Comparison of ENCODE assay signal across 8 cellular contexts in the genomic region with DNA sequence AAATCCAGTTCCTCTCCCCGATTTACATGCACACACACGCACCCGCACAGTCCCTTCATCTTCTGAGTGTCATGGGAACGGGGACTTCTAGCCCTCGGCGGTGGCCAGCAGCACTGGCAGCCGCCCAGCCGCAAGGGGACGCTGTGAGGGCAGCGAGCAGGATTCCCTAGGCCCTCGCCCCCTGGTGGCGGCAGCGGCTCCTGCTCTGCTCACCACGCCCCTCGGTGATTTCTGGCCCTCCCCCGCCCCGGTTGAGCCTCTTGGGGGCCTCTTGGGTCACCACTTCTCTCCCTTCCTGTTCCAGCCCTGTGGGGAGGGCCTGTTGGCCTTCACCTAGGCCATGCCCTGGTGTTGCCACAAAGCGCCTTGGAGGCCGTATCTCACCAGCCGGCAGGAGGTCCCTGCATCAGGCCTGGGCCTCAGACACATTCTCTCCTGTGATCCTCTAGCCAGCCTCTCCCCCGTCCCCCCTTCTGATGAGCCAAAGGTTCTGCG.
DNase-seq lines count a peak whose midpoint lies in the region; ATAC-seq, FAIRE-seq and TF ChIP-seq lines count a peak whose summit lies in the region.

No MANE protein-coding gene starts in this region.

- ATAC-seq in activated T-helper 17 cell treated with anti-CD3 and anti-CD28 coated beads, Interleukin-2, amount 50 U/mL, for 72 hours (replicated peaks), result peak; percentile 94
- peak; percentile 78 to 80 for ATAC-seq in upper lobe of left lung (ENCODE audit: low FRiP score in 2 of 2)

- no peak overlapping the region for H3K23ac ChIP-seq in trophoblast cell (ENCODE audit: low read length)

- H3K36me3 Mint-ChIP-seq in activated T-helper 17 cell treated with anti-CD3 and anti-CD28 coated beads, Interleukin-2, amount 50 U/mL, for 72 hours (ENCODE audit: low read depth), result no peaks in the 10 kb centered on the region

- H3K27ac ChIP-seq in trophoblast cell (ENCODE audit: low read depth, low read length) (no peak overlapping the region), upper lobe of left lung (no peak overlapping the region)

- H3K18ac ChIP-seq in trophoblast cell (ENCODE audit: low read length), result no peak overlapping the region

- TF ChIP-seq EP300 in upper lobe of left lung (IDR thresholded peaks at IDR 0.05), result no peak

- peak; percentile 85 to 97 (median 90) for TF ChIP-seq CTCF in upper lobe of left lung (IDR thresholded peaks at IDR 0.05)

- peak overlapping the region; percentile 71 for H2AK5ac ChIP-seq in trophoblast cell (ENCODE audit: low read length)

- H3K79me2 ChIP-seq in trophoblast cell (ENCODE audit: control insufficient read depth, insufficient read depth, low read length, poor library complexity), result no peaks in the 10 kb centered on the region

- H3K4me3 Mint-ChIP-seq in activated T-helper 17 cell treated with anti-CD3 and anti-CD28 coated beads, Interleukin-2, amount 50 U/mL, for 72 hours, result no peak overlapping the region

- TF ChIP-seq POLR2A in upper lobe of left lung (IDR thresholded peaks at IDR 0.05), result no peak

- H4K8ac ChIP-seq in trophoblast cell (ENCODE audit: low read depth, low read length), result no peak overlapping the region

- H3K79me1 ChIP-seq in trophoblast cell (ENCODE audit: low read length), result peaks cover 8% of the 10 kb centered on the region

- no peak overlapping the region for H2BK120ac ChIP-seq in trophoblast cell (ENCODE audit: insufficient read depth, low read length, poor library complexity)

- no peaks in the 10 kb centered on the region for H3K9me3 Mint-ChIP-seq in activated T-helper 17 cell treated with anti-CD3 and anti-CD28 coated beads, Interleukin-2, amount 50 U/mL, for 72 hours

- peaks cover 17% of the 10 kb centered on the region for H3K27me3 Mint-ChIP-seq in activated T-helper 17 cell treated with anti-CD3 and anti-CD28 coated beads, Interleukin-2, amount 50 U/mL, for 72 hours

- no peak for FAIRE-seq in RCC 7860 (lab: Jason Lieb, UNC)

- H3K9me3 ChIP-seq in trophoblast cell (ENCODE audit: insufficient read depth, low read depth, low read length) (peaks cover 2% of the 10 kb centered on the region), upper lobe of left lung (no peaks in the 10 kb centered on the region)

- H3K4me2 ChIP-seq in trophoblast cell (ENCODE audit: low read length), result no peak overlapping the region

- WGBS in trophoblast cell (ENCODE audit: extremely low coverage, insufficient coverage, insufficient read length), result no CpG with 5 or more reads among the region's 22 CpGs
- WGBS in upper lobe of left lung, 2 donors, result 45 to 80% methylated on average over 3 to 19 of the region's 22 CpGs

- H3K4me1 ChIP-seq in trophoblast cell (ENCODE audit: control insufficient read depth in 1 of 2, insufficient read depth in 2 of 2, low read length in 2 of 2) (peaks cover 16 to 17% of the 10 kb centered on the region in 2 experiments), upper lobe of left lung (peaks cover 14 to 26% (median 17%) of the 10 kb centered on the region in 4 donors)

- no peaks in the 10 kb centered on the region for H3K4me1 Mint-ChIP-seq in activated T-helper 17 cell treated with anti-CD3 and anti-CD28 coated beads, Interleukin-2, amount 50 U/mL, for 72 hours

- H4K91ac ChIP-seq in trophoblast cell (ENCODE audit: low read depth, low read length), result peak overlapping the region; percentile 37

- no peak overlapping the region for H3K14ac ChIP-seq in trophoblast cell (ENCODE audit: low read length)

- H2BK5ac ChIP-seq in trophoblast cell (ENCODE audit: low read depth, low read length, poor library complexity), result no peak overlapping the region

- H2AFZ ChIP-seq in trophoblast cell (ENCODE audit: insufficient read depth, low read length, poor library complexity), result no peak overlapping the region

- H3K27me3 ChIP-seq in trophoblast cell (ENCODE audit: insufficient read depth, low read length) (no peaks in the 10 kb centered on the region), upper lobe of left lung (no peaks in the 10 kb centered on the region)

- H3K27ac Mint-ChIP-seq in activated T-helper 17 cell treated with anti-CD3 and anti-CD28 coated beads, Interleukin-2, amount 50 U/mL, for 72 hours, result no peak overlapping the region

- DNase-seq in DMS79 treated with DMSO at 0.1 percent for 48 hours (lab: John Stamatoyannopoulos, UW) (peak; percentile 18), DMS79 (lab: John Stamatoyannopoulos, UW) (no peak), HuH-7.5 (ENCODE audit: low spot score) (peak; percentile 70), RCC 7860 (ENCODE audit: low spot score) (peak; percentile 14), germinal center (ENCODE audit: low spot score) (peak; percentile 88), trophoblast cell (peak; percentile 74 to 78), upper lobe of left lung (peak; percentile 73 to 94)

- H4K12ac ChIP-seq in trophoblast cell (ENCODE audit: low read depth, low read length), result no peak overlapping the region

- no peak overlapping the region for H3K4me3 ChIP-seq in trophoblast cell (ENCODE audit: low read depth, low read length)
- no peak overlapping the region for H3K4me3 ChIP-seq in upper lobe of left lung

- H3K4ac ChIP-seq in trophoblast cell (ENCODE audit: low read depth, low read length), result no peak overlapping the region

- H3K36me3 ChIP-seq in trophoblast cell (ENCODE audit: control insufficient read depth in 1 of 2, insufficient read depth in 2 of 2, low read length in 2 of 2), result no peaks in the 10 kb centered on the region
- no peaks in the 10 kb centered on the region for H3K36me3 ChIP-seq in upper lobe of left lung

- no peak overlapping the region for H3K9ac ChIP-seq in trophoblast cell (ENCODE audit: low read length)

- H2BK12ac ChIP-seq in trophoblast cell (ENCODE audit: low read length), result peak overlapping the region; percentile 66
